Comparison of ENCODE assay signal across 18 cellular contexts in genomic region chr1:79694241-79694640, GRCh38.
A peak's percentile ranks its signal among the peaks of the same experiment; 100 is the strongest.
DNase-seq lines count a peak whose midpoint lies in the region; ATAC-seq lines count a peak whose summit lies in the region.
"Had no signal": no experiment of that assay in that cellular context is flagged by ENCODE, and none has a peak within 500 bp of the region (broad histone marks: within the 10 kb centered on the region; RNA-seq: fewer than 3 reads in every experiment).

No MANE protein-coding gene starts in this region.

- ATAC-seq in GM18499 (IDR thresholded peaks at IDR 0.05; ENCODE audit: insufficient read depth, unreplicated experiment) (peak; percentile 43), GM19438 (IDR thresholded peaks at IDR 0.05; ENCODE audit: low read depth, unreplicated experiment) (peak; percentile 58), HG02840 (IDR thresholded peaks at IDR 0.05; ENCODE audit: low FRiP score, unreplicated experiment) (peak; percentile 55), HG03460 (IDR thresholded peaks at IDR 0.05; ENCODE audit: unreplicated experiment) (peak; percentile 50), GM21825 (IDR thresholded peaks at IDR 0.05; ENCODE audit: unreplicated experiment) (no peak)
- ATAC-seq: A549; activated CD8-positive, alpha-beta T cell treated with anti-CD3 and anti-CD28 coated beads for 36 hours had no signal

- DNase-seq in DMS 273 treated with DMSO at 0.1 percent for 48 hours (lab: John Stamatoyannopoulos, UW) (no peak), dedifferentiated amniotic fluid mesenchymal stem cell (ENCODE audit: extremely low spot score) (no peak), DMS53 treated with DMSO at 0.1 percent for 48 hours (lab: John Stamatoyannopoulos, UW; ENCODE audit: unreplicated experiment) (no peak)
- DNase-seq: activated CD8-positive, alpha-beta T cell treated with anti-CD3 and anti-CD28 coated beads for 36 hours; adrenal gland; CD4-positive, CD25-positive, alpha-beta regulatory T cell; foreskin melanocyte; immature natural killer cell; NCI-H1930; NCI-H524; PC-9; stimulated activated CD4-positive, alpha-beta T cell treated with anti-CD3 and anti-CD28 coated beads, Interleukin-2, amount 100 ng/mL, for 48 hours had no signal
